25 cellular contexts compared by ENCODE assay signal in genomic region chr21:15011967-15012366, GRCh38. TPM values are rescaled to one million over a fixed set of nuclear protein-coding genes. Genes with fewer than 3 reads are reported as not detected.
DNase-seq lines count a peak whose midpoint lies in the region; ATAC-seq, FAIRE-seq and TF ChIP-seq lines count a peak whose summit lies in the region.
"Had no signal": no experiment of that assay in that cellular context is flagged by ENCODE, and none has a peak within 500 bp of the region (broad histone marks: within the 10 kb centered on the region; RNA-seq: fewer than 3 reads in every experiment).

No MANE protein-coding gene starts in this region.

- peak overlapping the region; percentile 17 for H3K27ac ChIP-seq in subcutaneous abdominal adipose tissue (ENCODE audit: low read depth, low read length)
- H3K27ac ChIP-seq: 22Rv1; A549; BLaER1 treated with 17β-estradiol and CSF1 and Interleukin-3, amounts not matched to agents 10 nM and 100 nM; GM23248 had no signal

- H3K27me3 Mint-ChIP-seq in mesothelial cell of epicardium (ENCODE audit: low read depth): no peaks in the 10 kb centered on the region
- H3K27me3 Mint-ChIP-seq: CD4-positive, alpha-beta T cell had no signal

- H3K27me3 ChIP-seq in subcutaneous abdominal adipose tissue (ENCODE audit: control insufficient read depth in 5 of 5, insufficient read depth in 4 of 5, low read length in 5 of 5): no peaks in the 10 kb centered on the region
- H3K27me3 ChIP-seq: BE2C; BLaER1 treated with 17β-estradiol and CSF1 and Interleukin-3, amounts not matched to agents 10 nM and 100 nM had no signal

- no peak for TF ChIP-seq CTCF in mesothelial cell of epicardium (IDR thresholded peaks at IDR 0.05; ENCODE audit: unreplicated experiment)

- no peak for DNase-seq in H54 (ENCODE audit: insufficient read length, low spot score)
- peak; percentile 62 for DNase-seq in SK-N-DZ (ENCODE audit: low spot score)
- DNase-seq in mesothelial cell of epicardium (ENCODE audit: low spot score in 2 of 2, unreplicated experiment in 2 of 2): no peak
- no peak for DNase-seq in cerebellar nuclear complex (lab: John Stamatoyannopoulos, UW)
- DNase-seq in stimulated activated effector memory CD8-positive, alpha-beta T cell treated with anti-CD3 and anti-CD28 coated beads, Interleukin-12 subunit alpha, Interleukin-12 subunit beta, amount 100 ng/mL, for 72 hours (ENCODE audit: low spot score in 2 of 2): no peak
- DNase-seq in COR-L47 (lab: John Stamatoyannopoulos, UW): no peak
- DNase-seq: ACHN; AML-193; BE2C; Calu3; CD4-positive, alpha-beta T cell; CD8-positive, alpha-beta memory T cell; DMS153; DND-41; GM23248; H9 had no signal

- peaks cover 0 to 16% (median 3%) of the 10 kb centered on the region in 5 donors for H3K36me3 ChIP-seq in subcutaneous abdominal adipose tissue (ENCODE audit: control insufficient read depth in 5 of 5, insufficient read depth in 5 of 5, low read length in 5 of 5)

- no peaks in the 10 kb centered on the region for H3K9me3 ChIP-seq in subcutaneous abdominal adipose tissue (ENCODE audit: control insufficient read depth in 5 of 5, low read length in 5 of 5)
- H3K9me3 ChIP-seq: A549, BE2C had no signal

- no peak overlapping the region for H3K9ac ChIP-seq in subcutaneous abdominal adipose tissue (ENCODE audit: low read length in 5 of 5)
- H3K9ac ChIP-seq: BLaER1 treated with 17β-estradiol and CSF1 and Interleukin-3, amounts not matched to agents 10 nM and 100 nM; GM23248 had no signal

- no peak for TF ChIP-seq POLR2A in H54 (IDR thresholded peaks at IDR 0.05; ENCODE audit: low read depth, low read length)

- no peak overlapping the region for H3K4me3 ChIP-seq in subcutaneous abdominal adipose tissue (ENCODE audit: low read depth in 1 of 5, low read length in 5 of 5)
- H3K4me3 ChIP-seq: A549; BLaER1 treated with 17β-estradiol and CSF1 and Interleukin-3, amounts not matched to agents 10 nM and 100 nM; GM23248 had no signal

- H3K27ac Mint-ChIP-seq in mesothelial cell of epicardium: peak overlapping the region; percentile 56
- H3K27ac Mint-ChIP-seq in stimulated activated effector memory CD8-positive, alpha-beta T cell treated with anti-CD3 and anti-CD28 coated beads, Interleukin-12 subunit alpha, Interleukin-12 subunit beta, amount 100 ng/mL, for 72 hours: no peak overlapping the region
- H3K27ac Mint-ChIP-seq: CD14-positive monocyte; CD4-positive, alpha-beta T cell; CD8-positive, alpha-beta memory T cell; H9 had no signal

- peaks cover 0 to 8% (median 2%) of the 10 kb centered on the region in 5 donors for H3K4me1 ChIP-seq in subcutaneous abdominal adipose tissue (ENCODE audit: control insufficient read depth in 5 of 5, insufficient read depth in 5 of 5, low read length in 5 of 5)

- H3K4me3 Mint-ChIP-seq in mesothelial cell of epicardium: no peak overlapping the region
- no peak overlapping the region for H3K4me3 Mint-ChIP-seq in stimulated activated effector memory CD8-positive, alpha-beta T cell treated with anti-CD3 and anti-CD28 coated beads, Interleukin-12 subunit alpha, Interleukin-12 subunit beta, amount 100 ng/mL, for 72 hours
- H3K4me3 Mint-ChIP-seq: CD14-positive monocyte; CD4-positive, alpha-beta T cell; CD8-positive, alpha-beta memory T cell; H9 had no signal

- ATAC-seq in stimulated activated effector memory CD8-positive, alpha-beta T cell treated with anti-CD3 and anti-CD28 coated beads, Interleukin-12 subunit alpha, Interleukin-12 subunit beta, amount 100 ng/mL, for 72 hours: no peak
- ATAC-seq: A549, HCT116 had no signal

- H3K4me1 Mint-ChIP-seq in mesothelial cell of epicardium: peaks cover 24% of the 10 kb centered on the region
- peaks cover 14% of the 10 kb centered on the region for H3K4me1 Mint-ChIP-seq in stimulated activated effector memory CD8-positive, alpha-beta T cell treated with anti-CD3 and anti-CD28 coated beads, Interleukin-12 subunit alpha, Interleukin-12 subunit beta, amount 100 ng/mL, for 72 hours

- peaks cover 12% of the 10 kb centered on the region for H3K9me3 Mint-ChIP-seq in mesothelial cell of epicardium
- H3K9me3 Mint-ChIP-seq in stimulated activated effector memory CD8-positive, alpha-beta T cell treated with anti-CD3 and anti-CD28 coated beads, Interleukin-12 subunit alpha, Interleukin-12 subunit beta, amount 100 ng/mL, for 72 hours: peaks cover 3% of the 10 kb centered on the region
- H3K9me3 Mint-ChIP-seq: CD14-positive monocyte; CD4-positive, alpha-beta T cell; CD8-positive, alpha-beta memory T cell; H9 had no signal

- FAIRE-seq in H54 (lab: Jason Lieb, UNC): peak; percentile 45
- FAIRE-seq: A549, G401.6, GM12892, H1 had no signal

- H3K36me3 Mint-ChIP-seq in mesothelial cell of epicardium: peaks cover 31% of the 10 kb centered on the region
- no peaks in the 10 kb centered on the region for H3K36me3 Mint-ChIP-seq in stimulated activated effector memory CD8-positive, alpha-beta T cell treated with anti-CD3 and anti-CD28 coated beads, Interleukin-12 subunit alpha, Interleukin-12 subunit beta, amount 100 ng/mL, for 72 hours

RNA-seq across cellular contexts. Expression of gene NRIP1, which starts 52.8 kb away (rescaled TPM):
- 18.6 and 18.9 TPM in 2 replicates for polyA plus RNA-seq in SK-N-DZ (2014; cell fraction: cytosol; rRNA removed)
- 16.3 and 17.7 TPM in 2 replicates for polyA plus RNA-seq in SK-N-DZ (2014; cell fraction: nucleus; rRNA removed)
- 86.4 to 104 TPM (median 92.8 TPM) in 3 replicates for total RNA-seq in mesothelial cell of epicardium
